9 cellular contexts compared by ENCODE assay signal in the genomic region with DNA sequence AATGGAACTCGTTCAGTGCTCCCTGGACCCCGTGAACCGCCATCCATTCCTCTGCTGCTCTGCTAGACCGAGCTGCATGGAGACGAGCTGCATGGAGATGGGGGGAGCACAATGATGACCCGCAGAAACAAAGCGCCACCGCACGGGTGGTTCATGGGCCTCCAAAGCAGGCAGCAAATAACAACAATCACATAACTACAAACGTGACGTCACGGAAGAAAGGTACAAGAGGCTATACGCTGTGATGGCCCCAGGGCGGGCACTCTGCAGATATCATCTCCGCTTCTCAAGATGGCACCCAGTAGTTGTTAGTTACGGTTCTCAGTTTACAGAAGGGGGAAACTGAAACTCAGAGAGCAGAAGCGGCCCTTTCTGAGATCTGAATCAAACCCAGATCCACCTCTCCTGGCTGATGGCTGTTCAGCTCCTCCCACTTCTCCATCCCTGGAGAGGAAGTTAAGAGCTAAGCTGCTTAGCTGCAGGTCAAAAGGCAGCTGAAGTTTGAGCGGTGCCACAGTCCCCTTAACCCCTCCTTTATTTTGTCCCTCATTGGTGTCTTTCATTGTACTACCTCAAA. TPM values are rescaled to one million over a fixed set of nuclear protein-coding genes. Genes with fewer than 3 reads are reported as not detected.
DNase-seq lines count a peak whose midpoint lies in the region; ATAC-seq and TF ChIP-seq lines count a peak whose summit lies in the region.
"Had no signal": no experiment of that assay in that cellular context is flagged by ENCODE, and none has a peak within 500 bp of the region (broad histone marks: within the 10 kb centered on the region; RNA-seq: fewer than 3 reads in every experiment).

No MANE protein-coding gene starts in this region.

- H3K27me3 ChIP-seq in KMS-11 (ENCODE audit: insufficient read depth, low read depth) (no peaks in the 10 kb centered on the region), muscle layer of duodenum (ENCODE audit: low read depth, low read length) (no peaks in the 10 kb centered on the region)

- H3K4me1 ChIP-seq in KMS-11 (ENCODE audit: low read depth, poor library complexity, severe bottlenecking) (peaks cover 14% of the 10 kb centered on the region), muscle layer of duodenum (ENCODE audit: control insufficient read depth in 1 of 2, insufficient read depth in 2 of 2, low read length in 2 of 2) (peaks cover 11 to 19% of the 10 kb centered on the region in 2 donors)

- 0 out of 2 replicates have a peak, but pooled peaks cover 3% of the 10 kb centered on the region for H3K36me3 ChIP-seq in KMS-11 (ENCODE audit: insufficient read depth)
- peaks cover 19 to 27% of the 10 kb centered on the region in 2 donors for H3K36me3 ChIP-seq in muscle layer of duodenum (ENCODE audit: control insufficient read depth in 1 of 2, insufficient read depth in 2 of 2, low read length in 2 of 2)

- H3K79me2 ChIP-seq in KMS-11 (ENCODE audit: insufficient read depth, low read depth): peaks cover 33% of the 10 kb centered on the region

- CTCF ChIA-PET in activated CD8-positive, alpha-beta T cell treated with anti-CD3 and anti-CD28 coated beads for 36 hours (lab: Charles Lee): interaction anchor here (0.7 to 3.5 kb wide), 6 partner anchors 18 to 297 kb away, joined by 3 to 14 read pairs (median 4); partner anchors contain the start of gene ZNF14

- H3K27ac Mint-ChIP-seq in activated CD8-positive, alpha-beta T cell treated with anti-CD3 and anti-CD28 coated beads for 36 hours: peak overlapping the region; percentile 94

- H3K4me3 ChIP-seq in KMS-11 (IDR thresholded peaks at IDR 0.05; ENCODE audit: insufficient read depth, low read depth, low read length): no peak overlapping the region
- H3K4me3 ChIP-seq in muscle layer of duodenum (ENCODE audit: low read depth in 1 of 2, low read length in 2 of 2): peak overlapping the region; percentile 78 to 94
- H3K4me3 ChIP-seq: lung had no signal

- peak; percentile 37 for ATAC-seq in GM21423 (IDR thresholded peaks at IDR 0.05; ENCODE audit: unreplicated experiment)
- peak; percentile 33 for ATAC-seq in activated CD8-positive, alpha-beta T cell treated with anti-CD3 and anti-CD28 coated beads for 36 hours

- H3K9me3 ChIP-seq in muscle layer of duodenum (ENCODE audit: control insufficient read depth in 1 of 2, low read length in 2 of 2): no peaks in the 10 kb centered on the region

- H3K9ac ChIP-seq in KMS-11: no peak overlapping the region

- no peak for TF ChIP-seq CTCF in GM10266 (IDR thresholded peaks at IDR 0.05; ENCODE audit: control insufficient read depth, insufficient read depth, low read depth, missing control alignments)
- no peak for TF ChIP-seq CTCF in KMS-11 (conservative IDR thresholded peaks at IDR 0.05; ENCODE audit: low read depth, low read length)
- TF ChIP-seq CTCF in activated CD8-positive, alpha-beta T cell treated with anti-CD3 and anti-CD28 coated beads for 36 hours (IDR thresholded peaks at IDR 0.05): no peak

- POLR2A ChIA-PET in activated CD8-positive, alpha-beta T cell treated with anti-CD3 and anti-CD28 coated beads for 36 hours (lab: Charles Lee): interaction anchor here (0.5 to 2.8 kb wide), 11 partner anchors 10 to 286 kb away, joined by 3 to 23 read pairs (median 5); partner anchors contain the start of genes LPAR2, ZNF253 and ZNF506

- peak; percentile 79 for DNase-seq in GM10266 (ENCODE audit: extremely low spot score)
- peak; percentile 61 for DNase-seq in activated CD8-positive, alpha-beta T cell treated with anti-CD3 and anti-CD28 coated beads for 36 hours
- DNase-seq in GF-D8 (lab: John Stamatoyannopoulos, UW): no peak
- DNase-seq in COLO668 (lab: John Stamatoyannopoulos, UW; ENCODE audit: unreplicated experiment): no peak
- no peak for DNase-seq in NCI-H1048 (lab: John Stamatoyannopoulos, UW)

- no peaks in the 10 kb centered on the region for H4K20me1 ChIP-seq in KMS-11 (ENCODE audit: insufficient read depth)

- intact Hi-C loops in activated CD8-positive, alpha-beta T cell treated with anti-CD3 and anti-CD28 coated beads for 36 hours (cut with micrococcal nuclease): loop anchor here (10.0 kb wide), 1 partner anchor 153 kb away; no protein-coding TSS in a partner anchor

- no peaks in the 10 kb centered on the region for H3K27me3 Mint-ChIP-seq in activated CD8-positive, alpha-beta T cell treated with anti-CD3 and anti-CD28 coated beads for 36 hours

- no peaks in the 10 kb centered on the region for H3K9me3 Mint-ChIP-seq in activated CD8-positive, alpha-beta T cell treated with anti-CD3 and anti-CD28 coated beads for 36 hours

- H3K27ac ChIP-seq in KMS-11 (no peak overlapping the region), muscle layer of duodenum (ENCODE audit: low read length) (peak overlapping the region; percentile 0)

- H3K4me2 ChIP-seq in KMS-11: peak overlapping the region; percentile 62; the same call in 1 of the 2 replicates

- H3K4me1 Mint-ChIP-seq in activated CD8-positive, alpha-beta T cell treated with anti-CD3 and anti-CD28 coated beads for 36 hours (ENCODE audit: low read depth): peaks cover 23% of the 10 kb centered on the region

- H2AFZ ChIP-seq in KMS-11 (ENCODE audit: low read depth): no peak overlapping the region

- peaks cover 44% of the 10 kb centered on the region for H3K36me3 Mint-ChIP-seq in activated CD8-positive, alpha-beta T cell treated with anti-CD3 and anti-CD28 coated beads for 36 hours (ENCODE audit: low read depth)

- H3K4me3 Mint-ChIP-seq in activated CD8-positive, alpha-beta T cell treated with anti-CD3 and anti-CD28 coated beads for 36 hours: peak overlapping the region; percentile 88

RNA-seq across cellular contexts. Expression of gene ATP13A1, which starts 1.7 kb away (rescaled TPM):
- total RNA-seq in activated CD8-positive, alpha-beta T cell treated with anti-CD3 and anti-CD28 coated beads for 36 hours: 10 to 100 TPM; 52.4 to 53.1 TPM

RNA-seq across cellular contexts. Expression of gene ZNF101, which starts 6.9 kb away (rescaled TPM):
- 10 to 100 TPM; 82.5 to 85.2 TPM for total RNA-seq in activated CD8-positive, alpha-beta T cell treated with anti-CD3 and anti-CD28 coated beads for 36 hours

RNA-seq across cellular contexts. Expression of gene GMIP, which starts 18.3 kb away (rescaled TPM):
- total RNA-seq in activated CD8-positive, alpha-beta T cell treated with anti-CD3 and anti-CD28 coated beads for 36 hours: 10 to 100 TPM; 57.3 to 59.9 TPM

RNA-seq across cellular contexts. Expression of gene LPAR2, which starts 33.7 kb away (rescaled TPM):
- total RNA-seq in activated CD8-positive, alpha-beta T cell treated with anti-CD3 and anti-CD28 coated beads for 36 hours: 10 to 100 TPM; 26.6 to 28.2 TPM

RNA-seq across cellular contexts. Expression of gene PBX4, which starts 43.3 kb away (rescaled TPM):
- total RNA-seq in activated CD8-positive, alpha-beta T cell treated with anti-CD3 and anti-CD28 coated beads for 36 hours: 10 to 100 TPM; 13.8 to 15.6 TPM

Comparison
In these comparisons a context has a peak if more than half of its experiments do, and no peak if none do; other contexts are left out.
1. DNase-seq: peak in GM10266 (single experiment) and activated CD8-positive, alpha-beta T cell treated with anti-CD3 and anti-CD28 coated beads for 36 hours (single experiment); none in GF-D8 (single experiment), COLO668 (single experiment) and NCI-H1048 (single experiment).